Comparison of ENCODE assay signal across 1 cellular context in the genomic region with DNA sequence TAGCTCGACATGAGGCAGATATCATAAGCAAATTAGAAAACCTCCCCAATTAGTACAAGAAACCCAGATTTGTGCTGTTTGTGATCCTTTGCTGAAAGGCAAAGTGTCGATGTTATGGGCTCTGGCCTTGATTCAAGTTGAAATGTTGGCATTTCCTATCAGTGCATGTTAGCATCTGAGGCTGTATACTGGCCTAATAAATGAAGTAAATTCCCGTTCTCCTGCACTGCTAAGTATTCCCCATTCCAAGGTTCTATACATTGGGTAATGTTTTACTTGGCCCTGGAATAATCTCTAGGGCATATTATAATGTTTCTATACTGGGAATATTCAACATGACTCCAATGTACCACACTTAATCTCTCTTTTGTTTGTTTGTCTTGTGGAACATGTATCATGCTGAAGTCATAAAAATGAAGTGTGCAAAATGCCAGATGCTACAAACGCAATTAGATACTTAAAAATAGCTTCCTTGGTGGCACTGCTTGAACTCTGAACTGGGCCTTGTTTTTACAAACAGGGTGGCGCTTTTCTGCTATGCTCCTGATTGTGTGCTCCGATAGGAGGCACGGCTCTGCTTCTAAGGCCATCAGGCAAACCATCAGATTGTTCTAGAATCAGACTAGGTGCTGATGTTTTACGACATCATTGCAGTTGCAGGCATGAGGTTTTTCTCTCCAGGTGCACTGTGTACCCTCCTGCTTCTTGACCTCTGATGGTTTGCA.
TF ChIP-seq lines count a peak whose summit lies in the region.

No MANE protein-coding gene starts in this region.

TF ChIP-seq in HEK293, 187 proteins besides CTCF, POLR2A, EP300 and RAD21 (continued from another document):
- TF ChIP-seq, protein P1, sequence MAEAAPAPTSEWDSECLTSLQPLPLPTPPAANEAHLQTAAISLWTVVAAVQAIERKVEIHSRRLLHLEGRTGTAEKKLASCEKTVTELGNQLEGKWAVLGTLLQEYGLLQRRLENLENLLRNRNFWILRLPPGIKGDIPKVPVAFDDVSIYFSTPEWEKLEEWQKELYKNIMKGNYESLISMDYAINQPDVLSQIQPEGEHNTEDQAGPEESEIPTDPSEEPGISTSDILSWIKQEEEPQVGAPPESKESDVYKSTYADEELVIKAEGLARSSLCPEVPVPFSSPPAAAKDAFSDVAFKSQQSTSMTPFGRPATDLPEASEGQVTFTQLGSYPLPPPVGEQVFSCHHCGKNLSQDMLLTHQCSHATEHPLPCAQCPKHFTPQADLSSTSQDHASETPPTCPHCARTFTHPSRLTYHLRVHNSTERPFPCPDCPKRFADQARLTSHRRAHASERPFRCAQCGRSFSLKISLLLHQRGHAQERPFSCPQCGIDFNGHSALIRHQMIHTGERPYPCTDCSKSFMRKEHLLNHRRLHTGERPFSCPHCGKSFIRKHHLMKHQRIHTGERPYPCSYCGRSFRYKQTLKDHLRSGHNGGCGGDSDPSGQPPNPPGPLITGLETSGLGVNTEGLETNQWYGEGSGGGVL (tag by site-specific recombination; IDR thresholded peaks at IDR 0.05), result no peak; the same call in 1 of the 2 replicates
- TF ChIP-seq ZNF132 (tag by site-specific recombination; IDR thresholded peaks at IDR 0.05; ENCODE audit: borderline replicate concordance) (no peak), ZNF157 (tag by site-specific recombination; IDR thresholded peaks at IDR 0.05) (no peak), ZNF610 (tag by site-specific recombination; IDR thresholded peaks at IDR 0.05; ENCODE audit: borderline replicate concordance) (no peak), ZBTB8A (tag by site-specific recombination; IDR thresholded peaks at IDR 0.05) (peak; percentile 68), ZNF175 (tag by site-specific recombination; IDR thresholded peaks at IDR 0.05) (no peak), ZNF785 (tag by site-specific recombination; IDR thresholded peaks at IDR 0.05) (no peak), ZFP41 (tag by site-specific recombination; IDR thresholded peaks at IDR 0.05; ENCODE audit: borderline replicate concordance) (no peak), FEZF1 (tag by site-specific recombination; IDR thresholded peaks at IDR 0.05) (peak; percentile 98), ZNF155 (tag by site-specific recombination; IDR thresholded peaks at IDR 0.05) (no peak), ZNF24 (tag by site-specific recombination; IDR thresholded peaks at IDR 0.05) (peak; percentile 95), ZNF341 (tag by site-specific recombination; IDR thresholded peaks at IDR 0.05; ENCODE audit: low read depth) (peak; percentile 49; the same call in 1 of the 2 replicates), GLIS1 (tag by site-specific recombination; IDR thresholded peaks at IDR 0.05) (peak; percentile 79; the same call in 1 of the 2 replicates), ZNF561 (tag by site-specific recombination; IDR thresholded peaks at IDR 0.05; ENCODE audit: borderline replicate concordance) (peak; percentile 100), ZNF600 (tag by site-specific recombination; IDR thresholded peaks at IDR 0.05) (0 out of 2 replicates have a peak, but pooled peaks have one; percentile 31), ZNF664 (tag by site-specific recombination; IDR thresholded peaks at IDR 0.05) (no peak)
